Comparison of ENCODE assay signal across 1 cellular context in the genomic region with DNA sequence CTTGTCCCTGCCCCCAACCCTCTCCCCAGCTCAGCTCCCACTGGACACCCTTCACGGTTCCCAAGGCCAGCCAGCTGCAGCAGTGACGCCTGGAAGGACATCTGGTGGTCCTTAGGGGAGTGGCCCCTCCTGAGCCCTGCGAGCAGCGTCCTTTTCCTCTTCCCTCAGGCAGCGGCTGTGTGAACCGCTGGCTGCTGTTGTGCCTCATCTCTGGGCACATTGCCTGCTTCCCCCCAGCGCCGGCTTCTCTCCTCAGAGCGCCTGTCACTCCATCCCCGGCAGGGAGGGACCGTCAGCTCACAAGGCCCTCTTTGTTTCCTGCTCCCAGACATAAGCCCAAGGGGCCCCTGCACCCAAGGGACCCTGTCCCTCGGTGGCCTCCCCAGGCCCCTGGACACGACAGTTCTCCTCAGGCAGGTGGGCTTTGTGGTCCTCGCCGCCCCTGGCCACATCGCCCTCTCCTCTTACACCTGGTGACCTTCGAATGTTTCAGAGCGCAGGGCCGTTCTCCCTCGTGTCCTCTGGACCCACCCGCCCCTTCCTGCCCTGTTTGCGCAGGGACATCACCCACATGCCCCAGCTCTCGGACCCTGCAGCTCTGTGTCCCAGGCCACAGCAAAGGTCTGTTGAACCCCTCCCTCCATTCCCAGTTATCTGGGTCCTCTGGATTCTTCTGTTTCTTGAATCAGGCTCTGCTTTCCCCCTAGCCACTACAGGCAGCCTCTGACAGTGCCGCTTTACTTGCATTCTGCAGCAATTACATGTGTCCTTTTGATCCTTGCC.
TF ChIP-seq lines count a peak whose summit lies in the region.

No MANE protein-coding gene starts in this region.

TF ChIP-seq in HepG2, 621 proteins besides CTCF, POLR2A, EP300 and RAD21 (continued from another document and continues in another):
- TF ChIP-seq, protein P1, sequence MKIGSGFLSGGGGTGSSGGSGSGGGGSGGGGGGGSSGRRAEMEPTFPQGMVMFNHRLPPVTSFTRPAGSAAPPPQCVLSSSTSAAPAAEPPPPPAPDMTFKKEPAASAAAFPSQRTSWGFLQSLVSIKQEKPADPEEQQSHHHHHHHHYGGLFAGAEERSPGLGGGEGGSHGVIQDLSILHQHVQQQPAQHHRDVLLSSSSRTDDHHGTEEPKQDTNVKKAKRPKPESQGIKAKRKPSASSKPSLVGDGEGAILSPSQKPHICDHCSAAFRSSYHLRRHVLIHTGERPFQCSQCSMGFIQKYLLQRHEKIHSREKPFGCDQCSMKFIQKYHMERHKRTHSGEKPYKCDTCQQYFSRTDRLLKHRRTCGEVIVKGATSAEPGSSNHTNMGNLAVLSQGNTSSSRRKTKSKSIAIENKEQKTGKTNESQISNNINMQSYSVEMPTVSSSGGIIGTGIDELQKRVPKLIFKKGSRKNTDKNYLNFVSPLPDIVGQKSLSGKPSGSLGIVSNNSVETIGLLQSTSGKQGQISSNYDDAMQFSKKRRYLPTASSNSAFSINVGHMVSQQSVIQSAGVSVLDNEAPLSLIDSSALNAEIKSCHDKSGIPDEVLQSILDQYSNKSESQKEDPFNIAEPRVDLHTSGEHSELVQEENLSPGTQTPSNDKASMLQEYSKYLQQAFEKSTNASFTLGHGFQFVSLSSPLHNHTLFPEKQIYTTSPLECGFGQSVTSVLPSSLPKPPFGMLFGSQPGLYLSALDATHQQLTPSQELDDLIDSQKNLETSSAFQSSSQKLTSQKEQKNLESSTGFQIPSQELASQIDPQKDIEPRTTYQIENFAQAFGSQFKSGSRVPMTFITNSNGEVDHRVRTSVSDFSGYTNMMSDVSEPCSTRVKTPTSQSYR (CRISPR knock-in tag; IDR thresholded peaks at IDR 0.05; ENCODE audit: borderline replicate concordance): no peak; the same call in 1 of the 2 replicates
- TF ChIP-seq SNAI1 (CRISPR knock-in tag; IDR thresholded peaks at IDR 0.05; ENCODE audit: borderline replicate concordance): no peak
- no peak for TF ChIP-seq NFE2L1 (CRISPR knock-in tag; IDR thresholded peaks at IDR 0.05; ENCODE audit: borderline replicate concordance)
- no peak for TF ChIP-seq PHB2 (IDR thresholded peaks at IDR 0.05; ENCODE audit: partially characterized antibody)
- peak; percentile 66 for TF ChIP-seq ZSCAN25 (CRISPR knock-in tag; IDR thresholded peaks at IDR 0.05)
- TF ChIP-seq CENPT (CRISPR knock-in tag; IDR thresholded peaks at IDR 0.05; ENCODE audit: low read depth): no peak; the same call in 1 of the 2 replicates
- TF ChIP-seq ZNF747 (CRISPR knock-in tag; IDR thresholded peaks at IDR 0.05; ENCODE audit: borderline replicate concordance): peak; percentile 80; the same call in 1 of the 2 replicates
- TF ChIP-seq MED13 (CRISPR knock-in tag; IDR thresholded peaks at IDR 0.05): peak; percentile 74
- TF ChIP-seq, protein P2, sequence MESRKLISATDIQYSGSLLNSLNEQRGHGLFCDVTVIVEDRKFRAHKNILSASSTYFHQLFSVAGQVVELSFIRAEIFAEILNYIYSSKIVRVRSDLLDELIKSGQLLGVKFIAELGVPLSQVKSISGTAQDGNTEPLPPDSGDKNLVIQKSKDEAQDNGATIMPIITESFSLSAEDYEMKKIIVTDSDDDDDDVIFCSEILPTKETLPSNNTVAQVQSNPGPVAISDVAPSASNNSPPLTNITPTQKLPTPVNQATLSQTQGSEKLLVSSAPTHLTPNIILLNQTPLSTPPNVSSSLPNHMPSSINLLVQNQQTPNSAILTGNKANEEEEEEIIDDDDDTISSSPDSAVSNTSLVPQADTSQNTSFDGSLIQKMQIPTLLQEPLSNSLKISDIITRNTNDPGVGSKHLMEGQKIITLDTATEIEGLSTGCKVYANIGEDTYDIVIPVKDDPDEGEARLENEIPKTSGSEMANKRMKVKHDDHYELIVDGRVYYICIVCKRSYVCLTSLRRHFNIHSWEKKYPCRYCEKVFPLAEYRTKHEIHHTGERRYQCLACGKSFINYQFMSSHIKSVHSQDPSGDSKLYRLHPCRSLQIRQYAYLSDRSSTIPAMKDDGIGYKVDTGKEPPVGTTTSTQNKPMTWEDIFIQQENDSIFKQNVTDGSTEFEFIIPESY (CRISPR knock-in tag; IDR thresholded peaks at IDR 0.05): no peak
- 0 out of 2 replicates have a peak, but pooled peaks have one; percentile 15 for TF ChIP-seq JUN (CRISPR knock-in tag; IDR thresholded peaks at IDR 0.05)
- TF ChIP-seq ZNF713 (CRISPR knock-in tag; IDR thresholded peaks at IDR 0.05): no peak
- no peak; the same call in 1 of the 2 replicates for TF ChIP-seq TP53 (CRISPR knock-in tag; conservative IDR thresholded peaks at IDR 0.05)
- TF ChIP-seq, protein P3, sequence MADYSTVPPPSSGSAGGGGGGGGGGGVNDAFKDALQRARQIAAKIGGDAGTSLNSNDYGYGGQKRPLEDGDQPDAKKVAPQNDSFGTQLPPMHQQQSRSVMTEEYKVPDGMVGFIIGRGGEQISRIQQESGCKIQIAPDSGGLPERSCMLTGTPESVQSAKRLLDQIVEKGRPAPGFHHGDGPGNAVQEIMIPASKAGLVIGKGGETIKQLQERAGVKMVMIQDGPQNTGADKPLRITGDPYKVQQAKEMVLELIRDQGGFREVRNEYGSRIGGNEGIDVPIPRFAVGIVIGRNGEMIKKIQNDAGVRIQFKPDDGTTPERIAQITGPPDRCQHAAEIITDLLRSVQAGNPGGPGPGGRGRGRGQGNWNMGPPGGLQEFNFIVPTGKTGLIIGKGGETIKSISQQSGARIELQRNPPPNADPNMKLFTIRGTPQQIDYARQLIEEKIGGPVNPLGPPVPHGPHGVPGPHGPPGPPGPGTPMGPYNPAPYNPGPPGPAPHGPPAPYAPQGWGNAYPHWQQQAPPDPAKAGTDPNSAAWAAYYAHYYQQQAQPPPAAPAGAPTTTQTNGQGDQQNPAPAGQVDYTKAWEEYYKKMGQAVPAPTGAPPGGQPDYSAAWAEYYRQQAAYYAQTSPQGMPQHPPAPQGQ (CRISPR knock-in tag; IDR thresholded peaks at IDR 0.05; ENCODE audit: borderline replicate concordance): no peak
- TF ChIP-seq, protein P4, sequence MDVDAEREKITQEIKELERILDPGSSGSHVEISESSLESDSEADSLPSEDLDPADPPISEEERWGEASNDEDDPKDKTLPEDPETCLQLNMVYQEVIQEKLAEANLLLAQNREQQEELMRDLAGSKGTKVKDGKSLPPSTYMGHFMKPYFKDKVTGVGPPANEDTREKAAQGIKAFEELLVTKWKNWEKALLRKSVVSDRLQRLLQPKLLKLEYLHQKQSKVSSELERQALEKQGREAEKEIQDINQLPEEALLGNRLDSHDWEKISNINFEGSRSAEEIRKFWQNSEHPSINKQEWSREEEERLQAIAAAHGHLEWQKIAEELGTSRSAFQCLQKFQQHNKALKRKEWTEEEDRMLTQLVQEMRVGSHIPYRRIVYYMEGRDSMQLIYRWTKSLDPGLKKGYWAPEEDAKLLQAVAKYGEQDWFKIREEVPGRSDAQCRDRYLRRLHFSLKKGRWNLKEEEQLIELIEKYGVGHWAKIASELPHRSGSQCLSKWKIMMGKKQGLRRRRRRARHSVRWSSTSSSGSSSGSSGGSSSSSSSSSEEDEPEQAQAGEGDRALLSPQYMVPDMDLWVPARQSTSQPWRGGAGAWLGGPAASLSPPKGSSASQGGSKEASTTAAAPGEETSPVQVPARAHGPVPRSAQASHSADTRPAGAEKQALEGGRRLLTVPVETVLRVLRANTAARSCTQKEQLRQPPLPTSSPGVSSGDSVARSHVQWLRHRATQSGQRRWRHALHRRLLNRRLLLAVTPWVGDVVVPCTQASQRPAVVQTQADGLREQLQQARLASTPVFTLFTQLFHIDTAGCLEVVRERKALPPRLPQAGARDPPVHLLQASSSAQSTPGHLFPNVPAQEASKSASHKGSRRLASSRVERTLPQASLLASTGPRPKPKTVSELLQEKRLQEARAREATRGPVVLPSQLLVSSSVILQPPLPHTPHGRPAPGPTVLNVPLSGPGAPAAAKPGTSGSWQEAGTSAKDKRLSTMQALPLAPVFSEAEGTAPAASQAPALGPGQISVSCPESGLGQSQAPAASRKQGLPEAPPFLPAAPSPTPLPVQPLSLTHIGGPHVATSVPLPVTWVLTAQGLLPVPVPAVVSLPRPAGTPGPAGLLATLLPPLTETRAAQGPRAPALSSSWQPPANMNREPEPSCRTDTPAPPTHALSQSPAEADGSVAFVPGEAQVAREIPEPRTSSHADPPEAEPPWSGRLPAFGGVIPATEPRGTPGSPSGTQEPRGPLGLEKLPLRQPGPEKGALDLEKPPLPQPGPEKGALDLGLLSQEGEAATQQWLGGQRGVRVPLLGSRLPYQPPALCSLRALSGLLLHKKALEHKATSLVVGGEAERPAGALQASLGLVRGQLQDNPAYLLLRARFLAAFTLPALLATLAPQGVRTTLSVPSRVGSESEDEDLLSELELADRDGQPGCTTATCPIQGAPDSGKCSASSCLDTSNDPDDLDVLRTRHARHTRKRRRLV (CRISPR knock-in tag; IDR thresholded peaks at IDR 0.05): no peak
- TF ChIP-seq, protein P5, sequence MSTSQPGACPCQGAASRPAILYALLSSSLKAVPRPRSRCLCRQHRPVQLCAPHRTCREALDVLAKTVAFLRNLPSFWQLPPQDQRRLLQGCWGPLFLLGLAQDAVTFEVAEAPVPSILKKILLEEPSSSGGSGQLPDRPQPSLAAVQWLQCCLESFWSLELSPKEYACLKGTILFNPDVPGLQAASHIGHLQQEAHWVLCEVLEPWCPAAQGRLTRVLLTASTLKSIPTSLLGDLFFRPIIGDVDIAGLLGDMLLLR (CRISPR knock-in tag; IDR thresholded peaks at IDR 0.05): no peak
- TF ChIP-seq SSRP1 (CRISPR knock-in tag; IDR thresholded peaks at IDR 0.05): no peak
- TF ChIP-seq ZNF337 (CRISPR knock-in tag; IDR thresholded peaks at IDR 0.05; ENCODE audit: borderline replicate concordance, low read depth): 0 out of 2 replicates have a peak, but pooled peaks have one; percentile 12
- no peak; the same call in 1 of the 2 replicates for TF ChIP-seq ZNF703 (CRISPR knock-in tag; IDR thresholded peaks at IDR 0.05; ENCODE audit: borderline replicate concordance)
- TF ChIP-seq ARID2 (CRISPR knock-in tag; IDR thresholded peaks at IDR 0.05; ENCODE audit: borderline replicate concordance): no peak
- TF ChIP-seq RARA (CRISPR knock-in tag; IDR thresholded peaks at IDR 0.05): peak; percentile 4; the same call in 1 of the 2 replicates
- peak in 1 of 2 experiments; percentile 64; a peak in 2 of 4 replicates for TF ChIP-seq KLF16 (CRISPR knock-in tag; IDR thresholded peaks at IDR 0.05)
- no peak for TF ChIP-seq YY1 (IDR thresholded peaks at IDR 0.05; ENCODE audit: insufficient read depth, insufficient replicate concordance, low read depth, low read length)
- TF ChIP-seq, protein P6, sequence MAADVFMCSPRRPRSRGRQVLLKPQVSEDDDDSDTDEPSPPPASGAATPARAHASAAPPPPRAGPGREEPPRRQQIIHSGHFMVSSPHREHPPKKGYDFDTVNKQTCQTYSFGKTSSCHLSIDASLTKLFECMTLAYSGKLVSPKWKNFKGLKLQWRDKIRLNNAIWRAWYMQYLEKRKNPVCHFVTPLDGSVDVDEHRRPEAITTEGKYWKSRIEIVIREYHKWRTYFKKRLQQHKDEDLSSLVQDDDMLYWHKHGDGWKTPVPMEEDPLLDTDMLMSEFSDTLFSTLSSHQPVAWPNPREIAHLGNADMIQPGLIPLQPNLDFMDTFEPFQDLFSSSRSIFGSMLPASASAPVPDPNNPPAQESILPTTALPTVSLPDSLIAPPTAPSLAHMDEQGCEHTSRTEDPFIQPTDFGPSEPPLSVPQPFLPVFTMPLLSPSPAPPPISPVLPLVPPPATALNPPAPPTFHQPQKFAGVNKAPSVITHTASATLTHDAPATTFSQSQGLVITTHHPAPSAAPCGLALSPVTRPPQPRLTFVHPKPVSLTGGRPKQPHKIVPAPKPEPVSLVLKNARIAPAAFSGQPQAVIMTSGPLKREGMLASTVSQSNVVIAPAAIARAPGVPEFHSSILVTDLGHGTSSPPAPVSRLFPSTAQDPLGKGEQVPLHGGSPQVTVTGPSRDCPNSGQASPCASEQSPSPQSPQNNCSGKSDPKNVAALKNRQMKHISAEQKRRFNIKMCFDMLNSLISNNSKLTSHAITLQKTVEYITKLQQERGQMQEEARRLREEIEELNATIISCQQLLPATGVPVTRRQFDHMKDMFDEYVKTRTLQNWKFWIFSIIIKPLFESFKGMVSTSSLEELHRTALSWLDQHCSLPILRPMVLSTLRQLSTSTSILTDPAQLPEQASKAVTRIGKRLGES (CRISPR knock-in tag; IDR thresholded peaks at IDR 0.05; ENCODE audit: borderline replicate concordance): no peak
- TF ChIP-seq, protein P7, sequence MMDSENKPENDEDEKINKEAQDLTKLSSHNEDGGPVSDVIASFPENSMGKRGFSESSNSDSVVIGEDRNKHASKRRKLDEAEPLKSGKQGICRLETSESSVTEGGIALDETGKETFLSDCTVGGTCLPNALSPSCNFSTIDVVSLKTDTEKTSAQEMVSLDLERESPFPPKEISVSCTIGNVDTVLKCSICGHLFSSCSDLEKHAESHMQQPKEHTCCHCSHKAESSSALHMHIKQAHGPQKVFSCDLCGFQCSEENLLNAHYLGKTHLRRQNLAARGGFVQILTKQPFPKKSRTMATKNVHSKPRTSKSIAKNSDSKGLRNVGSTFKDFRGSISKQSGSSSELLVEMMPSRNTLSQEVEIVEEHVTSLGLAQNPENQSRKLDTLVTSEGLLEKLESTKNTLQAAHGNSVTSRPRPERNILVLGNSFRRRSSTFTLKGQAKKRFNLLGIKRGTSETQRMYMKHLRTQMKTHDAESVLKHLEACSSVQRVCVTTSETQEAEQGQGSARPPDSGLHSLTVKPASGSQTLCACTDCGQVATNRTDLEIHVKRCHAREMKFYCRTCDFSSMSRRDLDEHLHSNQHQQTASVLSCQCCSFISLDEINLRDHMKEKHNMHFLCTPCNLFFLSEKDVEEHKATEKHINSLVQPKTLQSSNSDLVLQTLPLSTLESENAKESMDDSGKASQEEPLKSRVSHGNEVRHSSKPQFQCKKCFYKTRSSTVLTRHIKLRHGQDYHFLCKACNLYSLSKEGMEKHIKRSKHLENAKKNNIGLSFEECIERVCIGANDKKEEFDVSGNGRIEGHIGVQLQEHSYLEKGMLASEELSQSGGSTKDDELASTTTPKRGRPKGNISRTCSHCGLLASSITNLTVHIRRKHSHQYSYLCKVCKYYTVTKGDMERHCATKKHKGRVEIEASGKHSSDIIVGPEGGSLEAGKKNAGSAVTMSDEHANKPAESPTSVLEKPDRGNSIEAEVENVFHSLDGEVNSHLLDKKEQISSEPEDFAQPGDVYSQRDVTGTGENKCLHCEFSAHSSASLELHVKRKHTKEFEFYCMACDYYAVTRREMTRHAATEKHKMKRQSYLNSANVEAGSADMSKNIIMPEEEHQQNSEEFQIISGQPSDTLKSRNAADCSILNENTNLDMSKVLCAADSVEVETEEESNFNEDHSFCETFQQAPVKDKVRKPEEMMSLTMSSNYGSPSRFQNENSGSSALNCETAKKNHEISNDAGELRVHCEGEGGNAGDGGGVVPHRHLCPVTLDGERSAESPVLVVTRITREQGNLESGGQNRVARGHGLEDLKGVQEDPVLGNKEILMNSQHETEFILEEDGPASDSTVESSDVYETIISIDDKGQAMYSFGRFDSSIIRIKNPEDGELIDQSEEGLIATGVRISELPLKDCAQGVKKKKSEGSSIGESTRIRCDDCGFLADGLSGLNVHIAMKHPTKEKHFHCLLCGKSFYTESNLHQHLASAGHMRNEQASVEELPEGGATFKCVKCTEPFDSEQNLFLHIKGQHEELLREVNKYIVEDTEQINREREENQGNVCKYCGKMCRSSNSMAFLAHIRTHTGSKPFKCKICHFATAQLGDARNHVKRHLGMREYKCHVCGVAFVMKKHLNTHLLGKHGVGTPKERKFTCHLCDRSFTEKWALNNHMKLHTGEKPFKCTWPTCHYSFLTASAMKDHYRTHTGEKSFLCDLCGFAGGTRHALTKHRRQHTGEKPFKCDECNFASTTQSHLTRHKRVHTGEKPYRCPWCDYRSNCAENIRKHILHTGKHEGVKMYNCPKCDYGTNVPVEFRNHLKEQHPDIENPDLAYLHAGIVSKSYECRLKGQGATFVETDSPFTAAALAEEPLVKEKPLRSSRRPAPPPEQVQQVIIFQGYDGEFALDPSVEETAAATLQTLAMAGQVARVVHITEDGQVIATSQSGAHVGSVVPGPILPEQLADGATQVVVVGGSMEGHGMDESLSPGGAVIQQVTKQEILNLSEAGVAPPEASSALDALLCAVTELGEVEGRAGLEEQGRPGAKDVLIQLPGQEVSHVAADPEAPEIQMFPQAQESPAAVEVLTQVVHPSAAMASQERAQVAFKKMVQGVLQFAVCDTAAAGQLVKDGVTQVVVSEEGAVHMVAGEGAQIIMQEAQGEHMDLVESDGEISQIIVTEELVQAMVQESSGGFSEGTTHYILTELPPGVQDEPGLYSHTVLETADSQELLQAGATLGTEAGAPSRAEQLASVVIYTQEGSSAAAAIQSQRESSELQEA (CRISPR knock-in tag; IDR thresholded peaks at IDR 0.05; ENCODE audit: not compliant biosample characterization): no peak
